Comparison of ENCODE assay signal across 1 cellular context in genomic region chr22:19422440-19423301, GRCh38.
TF ChIP-seq lines count a peak whose summit lies in the region.

No MANE protein-coding gene starts in this region.

TF ChIP-seq in H1, 55 proteins besides CTCF, POLR2A, EP300 and RAD21:
- TF ChIP-seq EGR1 (IDR thresholded peaks at IDR 0.05; ENCODE audit: borderline replicate concordance, low read depth, low read length) (no peak), POLR2AphosphoS5 (IDR thresholded peaks at IDR 0.05; ENCODE audit: low read depth, low read length) (no peak), KDM5A (IDR thresholded peaks at IDR 0.05; ENCODE audit: low read length) (no peak), RNF2 (IDR thresholded peaks at IDR 0.05; ENCODE audit: borderline replicate concordance, low read depth, low read length, missing control alignments, poor library complexity, severe bottlenecking) (no peak), MAX (IDR thresholded peaks at IDR 0.05) (no peak), BCL11A (IDR thresholded peaks at IDR 0.05; ENCODE audit: low read depth in 2 of 2, low read length in 2 of 2) (no peak)
